Comparison of ENCODE assay signal across 24 cellular contexts in the genomic region with DNA sequence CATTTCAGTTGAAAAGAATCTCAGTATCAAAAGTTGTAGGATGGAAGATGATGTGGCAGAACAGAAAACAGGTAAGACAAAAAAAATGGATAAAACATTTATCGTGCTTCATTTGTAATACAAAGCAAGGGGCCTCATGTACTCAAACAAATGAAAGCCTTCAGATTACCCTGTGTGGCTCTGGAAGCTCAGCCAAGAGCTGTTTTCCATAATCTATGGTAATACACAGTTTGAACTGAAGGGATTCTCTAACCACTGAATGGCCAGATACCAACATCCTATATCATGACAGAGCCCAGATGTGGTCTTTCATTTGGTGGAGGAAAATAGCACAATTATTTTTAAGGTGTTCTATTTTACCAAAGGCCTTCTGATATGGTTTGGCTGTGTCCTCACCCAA.
"Had no signal": no experiment of that assay in that cellular context is flagged by ENCODE, and none has a peak within 500 bp of the region (broad histone marks: within the 10 kb centered on the region; RNA-seq: fewer than 3 reads in every experiment).

No MANE protein-coding gene starts in this region.

- H3K4me1 ChIP-seq: gastrocnemius medialis, left lung, psoas muscle, sigmoid colon had no signal

- H3K4me1 Mint-ChIP-seq: naive thymus-derived CD8-positive, alpha-beta T cell; stimulated activated effector memory CD8-positive, alpha-beta T cell treated with anti-CD3 and anti-CD28 coated beads, Interleukin-12 subunit alpha, Interleukin-12 subunit beta, amount 100 ng/mL, for 72 hours had no signal

- H3K27me3 ChIP-seq: dorsolateral prefrontal cortex, gastrocnemius medialis, left lung, ovary, sigmoid colon, stomach, tibial artery had no signal

- H3K9me3 ChIP-seq: gastrocnemius medialis, left lung, ovary, psoas muscle, sigmoid colon, stomach, tibial artery had no signal

- H3K27me3 Mint-ChIP-seq: type B pancreatic cell had no signal

- H3K9me3 Mint-ChIP-seq: type B pancreatic cell had no signal

- H3K36me3 Mint-ChIP-seq: naive thymus-derived CD8-positive, alpha-beta T cell; stimulated activated effector memory CD8-positive, alpha-beta T cell treated with anti-CD3 and anti-CD28 coated beads, Interleukin-12 subunit alpha, Interleukin-12 subunit beta, amount 100 ng/mL, for 72 hours had no signal

- H3K4me3 Mint-ChIP-seq: naive thymus-derived CD8-positive, alpha-beta T cell; stimulated activated effector memory CD8-positive, alpha-beta T cell treated with anti-CD3 and anti-CD28 coated beads, Interleukin-12 subunit alpha, Interleukin-12 subunit beta, amount 100 ng/mL, for 72 hours; type B pancreatic cell had no signal

- ATAC-seq: esophagus mucosa; gastrocnemius medialis; left cardiac atrium; left lung; naive thymus-derived CD8-positive, alpha-beta T cell; psoas muscle; right cardiac atrium; stimulated activated effector memory CD8-positive, alpha-beta T cell treated with anti-CD3 and anti-CD28 coated beads, Interleukin-12 subunit alpha, Interleukin-12 subunit beta, amount 100 ng/mL, for 72 hours had no signal

- H3K4me3 ChIP-seq: dorsolateral prefrontal cortex, gastrocnemius medialis, left lung, ovary, psoas muscle, sigmoid colon, stomach, tibial artery had no signal

- H3K36me3 ChIP-seq: gastrocnemius medialis, left lung, ovary, sigmoid colon, stomach, tibial artery had no signal

- H3K27ac Mint-ChIP-seq: naive thymus-derived CD8-positive, alpha-beta T cell; stimulated activated effector memory CD8-positive, alpha-beta T cell treated with anti-CD3 and anti-CD28 coated beads, Interleukin-12 subunit alpha, Interleukin-12 subunit beta, amount 100 ng/mL, for 72 hours; type B pancreatic cell had no signal

- H3K27ac ChIP-seq: dorsolateral prefrontal cortex, epithelial cell of prostate, gastrocnemius medialis, left lung, ovary, psoas muscle, sigmoid colon, stomach, tibial artery had no signal

- DNase-seq: dorsolateral prefrontal cortex; effector CD4-positive, alpha-beta T cell; gastrocnemius medialis; head of caudate nucleus; kidney; left cardiac atrium; left lung; mesenchymal stem cell; naive thymus-derived CD8-positive, alpha-beta T cell; occipital lobe; ovary; posterior cingulate gyrus; psoas muscle; right cardiac atrium; sigmoid colon; stimulated activated CD4-positive, alpha-beta T cell treated with anti-CD3 and anti-CD28 coated beads, Interleukin-2, amount 100 ng/mL, for 24 hours; stimulated activated CD4-positive, alpha-beta T cell treated with anti-CD3 and anti-CD28 coated beads, Interleukin-4, amount 100 ng/mL, for 24 hours; stimulated activated naive CD4-positive, alpha-beta T cell treated with Interleukin-2 at 50 U/mL for 16 hours; stomach; tibial artery had no signal
